Comparison of ENCODE assay signal across 19 cellular contexts in the genomic region with DNA sequence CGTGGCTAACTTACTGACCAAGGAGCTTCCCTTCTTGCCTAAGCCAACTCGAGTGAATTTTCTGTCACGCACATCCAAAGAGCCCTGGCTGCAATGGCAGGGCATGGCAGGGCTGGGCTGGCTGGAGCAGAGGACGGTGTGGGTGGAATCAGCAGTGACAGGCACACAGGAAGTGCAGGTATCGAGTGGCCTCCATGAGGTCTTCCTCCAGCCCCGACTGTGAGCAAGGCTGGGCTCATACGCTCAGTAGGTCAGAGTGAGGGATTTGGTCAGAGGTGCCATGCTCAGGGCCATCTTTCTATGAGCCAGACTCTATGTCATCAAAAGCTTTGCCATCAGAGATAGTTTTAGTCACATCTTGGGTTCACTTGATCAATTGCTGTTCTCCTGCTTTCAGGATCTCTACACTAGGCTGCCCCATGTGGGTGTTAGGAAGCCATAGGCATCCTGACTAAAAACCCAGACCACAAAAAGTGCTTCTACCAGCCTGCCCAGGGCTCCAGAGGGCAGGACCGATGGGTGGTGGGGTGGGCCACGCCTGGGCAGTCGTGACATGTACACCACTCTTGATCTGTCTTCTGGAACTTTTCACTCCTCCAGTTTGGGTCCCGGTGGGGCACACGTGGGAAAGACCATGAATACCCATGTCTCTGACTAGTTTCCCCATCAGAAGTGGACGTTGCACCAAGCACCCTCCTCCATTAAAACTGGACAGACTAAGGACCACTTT. TPM values are rescaled to one million over a fixed set of nuclear protein-coding genes. Genes with fewer than 3 reads are reported as not detected.
A peak's percentile ranks its signal among the peaks of the same experiment; 100 is the strongest.
DNase-seq lines count a peak whose midpoint lies in the region; ATAC-seq and TF ChIP-seq lines count a peak whose summit lies in the region.
"Had no signal": no experiment of that assay in that cellular context is flagged by ENCODE, and none has a peak within 500 bp of the region (broad histone marks: within the 10 kb centered on the region; RNA-seq: fewer than 3 reads in every experiment).

No MANE protein-coding gene starts in this region.

- CTCF ChIA-PET in activated CD8-positive, alpha-beta T cell treated with anti-CD3 and anti-CD28 coated beads for 36 hours (lab: Charles Lee): no interaction called here
- CTCF ChIA-PET in activated CD8-positive, alpha-beta T cell treated with anti-CD3 and anti-CD28 coated beads, Interleukin-2, amount 10 ng/mL, durations not matched to agents 7 days and 5 days (lab: Charles Lee): no interaction called here
- CTCF ChIA-PET in activated CD4-positive, alpha-beta T cell treated with anti-CD3 and anti-CD28 coated beads, Interleukin-2, amount 10 ng/mL, durations not matched to agents 7 days and 5 days (lab: Charles Lee): interaction anchor here (0.6 kb wide), 1 partner anchor 542 kb away, joined by 3 read pairs; no protein-coding TSS in a partner anchor

- no peak overlapping the region for H3K27ac Mint-ChIP-seq in activated CD8-positive, alpha-beta T cell treated with anti-CD3 and anti-CD28 coated beads for 36 hours
- H3K27ac Mint-ChIP-seq in activated CD8-positive, alpha-beta T cell treated with anti-CD3 and anti-CD28 coated beads, Interleukin-2, amount 10 ng/mL, durations not matched to agents 7 days and 5 days: no peak overlapping the region
- no peak overlapping the region for H3K27ac Mint-ChIP-seq in activated CD4-positive, alpha-beta T cell treated with anti-CD3 and anti-CD28 coated beads, Interleukin-2, amount 10 ng/mL, durations not matched to agents 7 days and 5 days
- H3K27ac Mint-ChIP-seq: CD8-positive, alpha-beta T cell; IgD-negative memory B cell had no signal

- no peaks in the 10 kb centered on the region for H3K9me3 Mint-ChIP-seq in activated CD8-positive, alpha-beta T cell treated with anti-CD3 and anti-CD28 coated beads for 36 hours
- H3K9me3 Mint-ChIP-seq in activated CD8-positive, alpha-beta T cell treated with anti-CD3 and anti-CD28 coated beads, Interleukin-2, amount 10 ng/mL, durations not matched to agents 7 days and 5 days (ENCODE audit: insufficient read depth): no peaks in the 10 kb centered on the region
- no peaks in the 10 kb centered on the region for H3K9me3 Mint-ChIP-seq in activated CD4-positive, alpha-beta T cell treated with anti-CD3 and anti-CD28 coated beads, Interleukin-2, amount 10 ng/mL, durations not matched to agents 7 days and 5 days
- H3K9me3 Mint-ChIP-seq: CD8-positive, alpha-beta T cell; IgD-negative memory B cell had no signal

- no peak overlapping the region for H3K4me3 ChIP-seq in WERI-Rb-1 (ENCODE audit: low read depth, low read length)

- DNase-seq in activated CD8-positive, alpha-beta T cell treated with anti-CD3 and anti-CD28 coated beads for 36 hours: no peak
- DNase-seq in activated CD8-positive, alpha-beta T cell treated with anti-CD3 and anti-CD28 coated beads, Interleukin-2, amount 10 ng/mL, durations not matched to agents 7 days and 5 days: no peak
- peak; percentile 10 for DNase-seq in stimulated activated CD8-positive, alpha-beta memory T cell treated with anti-CD3 and anti-CD28 coated beads, Interleukin-4, amount 100 ng/mL, for 48 hours
- no peak for DNase-seq in WERI-Rb-1
- no peak for DNase-seq in activated CD4-positive, alpha-beta T cell treated with anti-CD3 and anti-CD28 coated beads, Interleukin-2, amount 10 ng/mL, durations not matched to agents 7 days and 5 days
- DNase-seq: BE2C; CD8-positive, alpha-beta T cell; DMS79 treated with DMSO at 0.1 percent for 48 hours; Kasumi-1; NCI-H1105; NCI-H1694; NCI-H2107; NCI-H2227 treated with DMSO at 0.1 percent for 48 hours; NCI-H524 had no signal

- no peaks in the 10 kb centered on the region for H3K36me3 ChIP-seq in WERI-Rb-1
- H3K36me3 ChIP-seq: BE2C had no signal

- TF ChIP-seq CTCF in activated CD8-positive, alpha-beta T cell treated with anti-CD3 and anti-CD28 coated beads for 36 hours (IDR thresholded peaks at IDR 0.05): no peak
- TF ChIP-seq CTCF in WERI-Rb-1 (IDR thresholded peaks at IDR 0.05; ENCODE audit: low read depth, low read length): no peak

- H3K9me3 ChIP-seq in WERI-Rb-1 (ENCODE audit: severe bottlenecking): no peaks in the 10 kb centered on the region
- H3K9me3 ChIP-seq: BE2C had no signal

- intact Hi-C loops in activated CD8-positive, alpha-beta T cell treated with anti-CD3 and anti-CD28 coated beads for 36 hours (cut with micrococcal nuclease): no loop called here

- no peak overlapping the region for H3K27ac ChIP-seq in WERI-Rb-1
- H3K27ac ChIP-seq: 22Rv1, HL-60 had no signal

- H3K4me3 Mint-ChIP-seq in activated CD8-positive, alpha-beta T cell treated with anti-CD3 and anti-CD28 coated beads for 36 hours: no peak overlapping the region
- no peak overlapping the region for H3K4me3 Mint-ChIP-seq in activated CD8-positive, alpha-beta T cell treated with anti-CD3 and anti-CD28 coated beads, Interleukin-2, amount 10 ng/mL, durations not matched to agents 7 days and 5 days
- no peak overlapping the region for H3K4me3 Mint-ChIP-seq in activated CD4-positive, alpha-beta T cell treated with anti-CD3 and anti-CD28 coated beads, Interleukin-2, amount 10 ng/mL, durations not matched to agents 7 days and 5 days
- H3K4me3 Mint-ChIP-seq: CD8-positive, alpha-beta T cell; IgD-negative memory B cell had no signal

- peaks cover 3% of the 10 kb centered on the region for H3K27me3 Mint-ChIP-seq in activated CD8-positive, alpha-beta T cell treated with anti-CD3 and anti-CD28 coated beads for 36 hours
- peaks cover 18% of the 10 kb centered on the region for H3K27me3 Mint-ChIP-seq in activated CD8-positive, alpha-beta T cell treated with anti-CD3 and anti-CD28 coated beads, Interleukin-2, amount 10 ng/mL, durations not matched to agents 7 days and 5 days (ENCODE audit: low read depth)
- H3K27me3 Mint-ChIP-seq in activated CD4-positive, alpha-beta T cell treated with anti-CD3 and anti-CD28 coated beads, Interleukin-2, amount 10 ng/mL, durations not matched to agents 7 days and 5 days: peaks cover 11% of the 10 kb centered on the region

- no peaks in the 10 kb centered on the region for H3K36me3 Mint-ChIP-seq in activated CD8-positive, alpha-beta T cell treated with anti-CD3 and anti-CD28 coated beads for 36 hours (ENCODE audit: low read depth)
- no peaks in the 10 kb centered on the region for H3K36me3 Mint-ChIP-seq in activated CD8-positive, alpha-beta T cell treated with anti-CD3 and anti-CD28 coated beads, Interleukin-2, amount 10 ng/mL, durations not matched to agents 7 days and 5 days (ENCODE audit: low read depth)
- no peaks in the 10 kb centered on the region for H3K36me3 Mint-ChIP-seq in activated CD4-positive, alpha-beta T cell treated with anti-CD3 and anti-CD28 coated beads, Interleukin-2, amount 10 ng/mL, durations not matched to agents 7 days and 5 days (ENCODE audit: low read depth)
- H3K36me3 Mint-ChIP-seq: CD8-positive, alpha-beta T cell; IgD-negative memory B cell had no signal

- H3K27me3 ChIP-seq in WERI-Rb-1 (ENCODE audit: insufficient read depth, low read depth, severe bottlenecking): no peaks in the 10 kb centered on the region

- peaks cover 3% of the 10 kb centered on the region for H3K4me1 Mint-ChIP-seq in activated CD8-positive, alpha-beta T cell treated with anti-CD3 and anti-CD28 coated beads for 36 hours (ENCODE audit: low read depth)
- peaks cover 11% of the 10 kb centered on the region for H3K4me1 Mint-ChIP-seq in activated CD8-positive, alpha-beta T cell treated with anti-CD3 and anti-CD28 coated beads, Interleukin-2, amount 10 ng/mL, durations not matched to agents 7 days and 5 days (ENCODE audit: low read depth)
- H3K4me1 Mint-ChIP-seq in activated CD4-positive, alpha-beta T cell treated with anti-CD3 and anti-CD28 coated beads, Interleukin-2, amount 10 ng/mL, durations not matched to agents 7 days and 5 days: peaks cover 4% of the 10 kb centered on the region

- ATAC-seq in activated CD8-positive, alpha-beta T cell treated with anti-CD3 and anti-CD28 coated beads for 36 hours: peak; percentile 30
- no peak for ATAC-seq in activated CD8-positive, alpha-beta T cell treated with anti-CD3 and anti-CD28 coated beads, Interleukin-2, amount 10 ng/mL, durations not matched to agents 7 days and 5 days
- ATAC-seq in esophagus mucosa: peak; percentile 52
- ATAC-seq: CD8-positive, alpha-beta T cell had no signal

- POLR2A ChIA-PET in activated CD8-positive, alpha-beta T cell treated with anti-CD3 and anti-CD28 coated beads for 36 hours (lab: Charles Lee): no interaction called here
- POLR2A ChIA-PET in activated CD8-positive, alpha-beta T cell treated with anti-CD3 and anti-CD28 coated beads, Interleukin-2, amount 10 ng/mL, durations not matched to agents 7 days and 5 days (lab: Charles Lee): no interaction called here
- POLR2A ChIA-PET in activated CD4-positive, alpha-beta T cell treated with anti-CD3 and anti-CD28 coated beads, Interleukin-2, amount 10 ng/mL, durations not matched to agents 7 days and 5 days (lab: Charles Lee): no interaction called here

RNA-seq across cellular contexts. Expression of a gene that starts 22.6 kb away (rescaled TPM):
- total RNA-seq in activated CD8-positive, alpha-beta T cell treated with anti-CD3 and anti-CD28 coated beads for 36 hours: 10 to 100 TPM; 67.1 to 72.3 TPM
- total RNA-seq in activated CD8-positive, alpha-beta T cell treated with anti-CD3 and anti-CD28 coated beads, Interleukin-2, amount 10 ng/mL, durations not matched to agents 7 days and 5 days: 100 to 1,000 TPM; 101 to 103 TPM
- total RNA-seq in esophagus mucosa: 40.1 TPM
- total RNA-seq in activated CD4-positive, alpha-beta T cell treated with anti-CD3 and anti-CD28 coated beads, Interleukin-2, amount 10 ng/mL, durations not matched to agents 7 days and 5 days: 10 to 100 TPM; 72.2 to 97.4 TPM

RNA-seq across cellular contexts. Expression of a gene that starts 30.6 kb away (rescaled TPM):
- not detected for total RNA-seq in activated CD8-positive, alpha-beta T cell treated with anti-CD3 and anti-CD28 coated beads for 36 hours
- total RNA-seq in activated CD8-positive, alpha-beta T cell treated with anti-CD3 and anti-CD28 coated beads, Interleukin-2, amount 10 ng/mL, durations not matched to agents 7 days and 5 days: not detected
- not detected for total RNA-seq in esophagus mucosa
- total RNA-seq in activated CD4-positive, alpha-beta T cell treated with anti-CD3 and anti-CD28 coated beads, Interleukin-2, amount 10 ng/mL, durations not matched to agents 7 days and 5 days: not detected
- total RNA-seq: G401 had no signal

RNA-seq across cellular contexts. Expression of a gene that starts 33.6 kb away (rescaled TPM):
- 10 to 100 TPM; 11.6 to 11.7 TPM for total RNA-seq in activated CD8-positive, alpha-beta T cell treated with anti-CD3 and anti-CD28 coated beads for 36 hours
- total RNA-seq in activated CD8-positive, alpha-beta T cell treated with anti-CD3 and anti-CD28 coated beads, Interleukin-2, amount 10 ng/mL, durations not matched to agents 7 days and 5 days: 1 to 10 TPM; 2.8 to 3.2 TPM
- total RNA-seq in esophagus mucosa: 4.7 TPM
- total RNA-seq in activated CD4-positive, alpha-beta T cell treated with anti-CD3 and anti-CD28 coated beads, Interleukin-2, amount 10 ng/mL, durations not matched to agents 7 days and 5 days: 1 to 10 TPM; 2.2 to 2.7 TPM

RNA-seq across cellular contexts. Expression of a gene that starts 55.1 kb away (rescaled TPM):
- total RNA-seq in activated CD8-positive, alpha-beta T cell treated with anti-CD3 and anti-CD28 coated beads for 36 hours: 100 to 1,000 TPM; 170 to 181 TPM
- total RNA-seq in activated CD8-positive, alpha-beta T cell treated with anti-CD3 and anti-CD28 coated beads, Interleukin-2, amount 10 ng/mL, durations not matched to agents 7 days and 5 days: 100 to 1,000 TPM; 123 to 131 TPM
- 66.1 TPM for total RNA-seq in esophagus mucosa
- 100 to 1,000 TPM; 151 to 205 TPM for total RNA-seq in activated CD4-positive, alpha-beta T cell treated with anti-CD3 and anti-CD28 coated beads, Interleukin-2, amount 10 ng/mL, durations not matched to agents 7 days and 5 days

RNA-seq across cellular contexts. Expression of a gene that starts 55.1 kb away (rescaled TPM):
- not detected for total RNA-seq in activated CD8-positive, alpha-beta T cell treated with anti-CD3 and anti-CD28 coated beads for 36 hours
- total RNA-seq in activated CD8-positive, alpha-beta T cell treated with anti-CD3 and anti-CD28 coated beads, Interleukin-2, amount 10 ng/mL, durations not matched to agents 7 days and 5 days: not detected
- total RNA-seq in esophagus mucosa: not detected
- not detected for total RNA-seq in activated CD4-positive, alpha-beta T cell treated with anti-CD3 and anti-CD28 coated beads, Interleukin-2, amount 10 ng/mL, durations not matched to agents 7 days and 5 days
- total RNA-seq: CD8-positive, alpha-beta T cell; G401 had no signal
